Comparison of ENCODE assay signal across 13 cellular contexts in the genomic region with DNA sequence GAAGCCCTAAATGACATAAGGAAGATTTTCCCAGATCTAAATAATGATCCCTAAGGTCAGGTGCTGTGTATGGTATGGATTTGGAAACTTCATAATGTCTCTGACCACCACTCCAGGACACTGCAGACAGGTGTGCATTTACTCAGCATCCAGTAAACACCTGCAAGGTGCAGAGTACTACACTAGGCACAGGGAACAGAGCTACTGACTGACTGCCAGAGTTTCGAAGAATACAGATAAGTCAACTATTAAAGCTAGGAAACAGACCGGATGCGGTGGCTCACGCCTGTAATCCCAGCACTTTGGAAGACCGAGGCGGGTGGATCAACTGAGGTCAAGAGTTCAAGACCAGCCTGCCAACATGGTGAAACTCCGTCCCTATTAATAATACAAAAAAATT.
DNase-seq lines count a peak whose midpoint lies in the region; ATAC-seq and TF ChIP-seq lines count a peak whose summit lies in the region.
"Had no signal": no experiment of that assay in that cellular context is flagged by ENCODE, and none has a peak within 500 bp of the region (broad histone marks: within the 10 kb centered on the region; RNA-seq: fewer than 3 reads in every experiment).

No MANE protein-coding gene starts in this region.

- H3K9me3 ChIP-seq in mammary epithelial cell (replicated peaks; ENCODE audit: insufficient read depth, low read length), result peaks cover 7% of the 10 kb centered on the region
- peaks cover 0 to 8% of the 10 kb centered on the region in 2 donors for H3K9me3 ChIP-seq in left lung
- H3K9me3 ChIP-seq in suprapubic skin, result peaks cover 4% of the 10 kb centered on the region

- H3K27ac ChIP-seq in mammary epithelial cell (ENCODE audit: insufficient read depth, low read depth, low read length), result no peak overlapping the region
- peak overlapping the region; percentile 65 to 70 for H3K27ac ChIP-seq in left lung
- peak overlapping the region; percentile 5 for H3K27ac ChIP-seq in suprapubic skin
- H3K27ac ChIP-seq: C4-2B, parathyroid adenoma had no signal

- peak overlapping the region; percentile 75 for H3K4me2 ChIP-seq in mammary epithelial cell (ENCODE audit: insufficient read depth, low read depth, low read length)

- H3K79me2 ChIP-seq in mammary epithelial cell (ENCODE audit: insufficient read depth, low read length), result peaks cover 19% of the 10 kb centered on the region

- no peak for TF ChIP-seq POLR2A in suprapubic skin (IDR thresholded peaks at IDR 0.05)

- intact Hi-C loops in mammary epithelial cell (cut with micrococcal nuclease), result loop anchor here (5.0 kb wide), 1 partner anchor 61 kb away; no protein-coding TSS in a partner anchor
- intact Hi-C loops in left lung (cut with DNase I), result no loop called here

- CTCF ChIA-PET in mammary epithelial cell (lab: Charles Lee; ENCODE audit: low non-redundant PET), result no interaction called here

- BruUV-seq in mammary epithelial cell (replicated peaks; lab: Mats Ljungman, UMichigan), result no TSS peak

- TF ChIP-seq CTCF in mammary epithelial cell (conservative IDR thresholded peaks at IDR 0.05 in 1 of 2, IDR thresholded peaks at IDR 0.05 in 1 of 2; ENCODE audit: extremely low read depth in 1 of 2, insufficient read depth in 1 of 2, low read depth in 1 of 2, low read length in 2 of 2) (no peak), left lung (IDR thresholded peaks at IDR 0.05) (no peak), suprapubic skin (IDR thresholded peaks at IDR 0.05) (no peak)

- no peak for TF ChIP-seq EP300 in suprapubic skin (IDR thresholded peaks at IDR 0.05)

- H4K20me1 ChIP-seq in mammary epithelial cell (ENCODE audit: insufficient read depth, low read length), result no peaks in the 10 kb centered on the region

- no peak overlapping the region for H3K9ac ChIP-seq in mammary epithelial cell (ENCODE audit: insufficient read depth, low read length)
- H3K9ac ChIP-seq: parathyroid adenoma had no signal

- DNase-seq in HK-2 (ENCODE audit: unreplicated experiment) (peak; percentile 21), mammary epithelial cell (no peak), left lung (no peak), suprapubic skin (ENCODE audit: low spot score in 2 of 2) (no peak), NCI-H2171 (lab: John Stamatoyannopoulos, UW) (no peak)
- DNase-seq: activated CD8-positive, alpha-beta T cell treated with anti-CD3 and anti-CD28 coated beads for 36 hours; NCI-H187 treated with DMSO at 0.1 percent for 48 hours; stimulated activated CD4-positive, alpha-beta T cell treated with anti-CD3 and anti-CD28 coated beads, Interleukin-2, amount 100 ng/mL, for 24 hours had no signal

- no peak overlapping the region for H3K4me3 ChIP-seq in mammary epithelial cell (replicated peaks in 1 of 3; ENCODE audit: insufficient read depth in 1 of 3, low read depth in 2 of 3, low read length in 3 of 3)
- no peak overlapping the region for H3K4me3 ChIP-seq in left lung
- H3K4me3 ChIP-seq in suprapubic skin, result no peak overlapping the region

- in situ Hi-C loops in mammary epithelial cell (cut with MboI; ENCODE audit: low sequenced_read_pairs in 2 of 2), result no loop called here

- H3K27me3 ChIP-seq in mammary epithelial cell (ENCODE audit: insufficient read depth, low read length) (no peaks in the 10 kb centered on the region), left lung (no peaks in the 10 kb centered on the region), suprapubic skin (no peaks in the 10 kb centered on the region)

- ATAC-seq in left lung (peak; percentile 32), GM19395 (IDR thresholded peaks at IDR 0.05; ENCODE audit: unreplicated experiment) (no peak), HG03354 (IDR thresholded peaks at IDR 0.05; ENCODE audit: poor library complexity, severe bottlenecking, unreplicated experiment) (no peak), HG03135 (IDR thresholded peaks at IDR 0.05; ENCODE audit: unreplicated experiment) (no peak)
- ATAC-seq: activated CD8-positive, alpha-beta T cell treated with anti-CD3 and anti-CD28 coated beads for 36 hours had no signal

- H3K4me1 ChIP-seq in mammary epithelial cell (ENCODE audit: insufficient read depth, low read length) (peaks cover 21% of the 10 kb centered on the region), left lung (peaks cover 5 to 16% of the 10 kb centered on the region in 2 donors), suprapubic skin (peaks cover 16% of the 10 kb centered on the region)

- H3K36me3 ChIP-seq in mammary epithelial cell (ENCODE audit: insufficient read depth, low read length), result no peaks in the 10 kb centered on the region
- H3K36me3 ChIP-seq in left lung, result no peaks in the 10 kb centered on the region
- H3K36me3 ChIP-seq in suprapubic skin, result no peaks in the 10 kb centered on the region

- 93% methylated on average over 7 of the region's 7 CpGs for WGBS in mammary epithelial cell (ENCODE audit: low coverage, missing lambda C conversion rate)
- 80% methylated on average over 7 of the region's 7 CpGs for WGBS in suprapubic skin

- dilution Hi-C loops in mammary epithelial cell (cut with HindIII; ENCODE audit: low sequenced_read_pairs), result no loop called here

- H2AFZ ChIP-seq in mammary epithelial cell (ENCODE audit: low read depth, low read length), result no peak overlapping the region
- H2AFZ ChIP-seq: parathyroid adenoma had no signal
